Comparison of ENCODE assay signal across 8 cellular contexts in the genomic region with DNA sequence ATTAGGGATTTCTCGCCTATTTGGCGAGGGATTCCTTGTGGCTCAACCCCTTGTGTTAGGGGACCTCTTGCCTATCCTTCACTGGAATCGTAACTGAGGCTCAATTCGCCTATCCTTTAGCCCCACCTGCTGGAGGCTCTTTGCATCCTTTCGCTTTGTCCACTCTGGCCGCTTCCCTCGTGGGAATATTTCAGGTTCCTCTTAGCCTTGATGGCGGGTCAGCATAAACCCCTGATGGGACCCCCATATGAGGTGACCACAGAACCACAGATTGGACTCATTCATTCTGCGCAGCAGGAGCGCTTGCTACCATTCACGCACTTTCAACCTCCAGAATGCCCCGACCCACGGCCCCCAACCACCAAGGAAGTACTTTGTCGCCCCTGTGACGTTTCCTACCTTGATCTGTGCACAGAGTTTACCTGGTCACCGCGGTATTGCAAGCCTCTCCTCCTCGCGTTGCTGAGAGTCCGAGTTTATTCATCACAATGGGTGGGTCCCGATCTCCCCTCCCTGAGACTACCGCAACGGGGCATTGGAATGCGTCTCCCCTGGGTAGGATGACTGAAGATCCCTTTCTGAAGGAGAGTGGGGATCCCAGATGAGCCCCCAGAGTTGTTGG. TPM values are rescaled to one million over a fixed set of nuclear protein-coding genes. Genes with fewer than 3 reads are reported as not detected.
DNase-seq lines count a peak whose midpoint lies in the region; ATAC-seq and TF ChIP-seq lines count a peak whose summit lies in the region.

A gene (plus strand): TSS at position 425 of the 622 bp plus-strand sequence. CDS start 11,412 bp downstream, outside the sequence.

- no peaks in the 10 kb centered on the region for H3K36me3 Mint-ChIP-seq in activated naive CD4-positive, alpha-beta T cell treated with anti-CD3 and anti-CD28 coated beads, Interleukin-2, amount 50 U/mL, for 24 hours
- H3K36me3 Mint-ChIP-seq in type B pancreatic cell = no peaks in the 10 kb centered on the region

- H3K4me2 ChIP-seq in DND-41 (ENCODE audit: insufficient read depth, low read length) = peak within 1 kb of the TSS; percentile 93

- H2AFZ ChIP-seq in DND-41 (ENCODE audit: low read depth, low read length) = peak within 1 kb of the TSS; percentile 86

- H3K79me2 ChIP-seq in DND-41 (ENCODE audit: insufficient read depth, low read length) = no peaks in the 10 kb centered on the region

- H3K9ac ChIP-seq in DND-41 (ENCODE audit: low read depth, low read length) = peak within 1 kb of the TSS; percentile 41

- H3K27me3 ChIP-seq in DND-41 (ENCODE audit: insufficient read depth, low read length, poor library complexity) (peaks cover 27% of the 10 kb centered on the region), SJCRH30 (peaks cover 11% of the 10 kb centered on the region), cardiac muscle cell (no peaks in the 10 kb centered on the region)

- H3K4me1 ChIP-seq in DND-41 (ENCODE audit: insufficient read depth, low read length) (peaks cover 14% of the 10 kb centered on the region), SJCRH30 (no peaks in the 10 kb centered on the region), cardiac muscle cell (ENCODE audit: low read depth) (no peaks in the 10 kb centered on the region)

- H3K27ac ChIP-seq in DND-41 (ENCODE audit: low read length) (no peak within 1 kb of the TSS; the same call in 1 of the 2 replicates), SJCRH30 (no peak within 1 kb of the TSS), cardiac muscle cell (no peak within 1 kb of the TSS)

- H3K27ac Mint-ChIP-seq in activated naive CD4-positive, alpha-beta T cell treated with anti-CD3 and anti-CD28 coated beads, Interleukin-2, amount 50 U/mL, for 24 hours = no peak within 1 kb of the TSS
- peak within 1 kb of the TSS; percentile 77 for H3K27ac Mint-ChIP-seq in type B pancreatic cell

- H3K9me3 Mint-ChIP-seq in activated naive CD4-positive, alpha-beta T cell treated with anti-CD3 and anti-CD28 coated beads, Interleukin-2, amount 50 U/mL, for 24 hours = peaks cover 6% of the 10 kb centered on the region
- H3K9me3 Mint-ChIP-seq in type B pancreatic cell = peaks cover 6% of the 10 kb centered on the region

- peak within 1 kb of the TSS; percentile 90 for H3K4me3 Mint-ChIP-seq in activated naive CD4-positive, alpha-beta T cell treated with anti-CD3 and anti-CD28 coated beads, Interleukin-2, amount 50 U/mL, for 24 hours
- peak within 1 kb of the TSS; percentile 87 for H3K4me3 Mint-ChIP-seq in type B pancreatic cell

- H3K4me1 Mint-ChIP-seq in activated naive CD4-positive, alpha-beta T cell treated with anti-CD3 and anti-CD28 coated beads, Interleukin-2, amount 50 U/mL, for 24 hours = peaks cover 11% of the 10 kb centered on the region
- H3K4me1 Mint-ChIP-seq in type B pancreatic cell (ENCODE audit: unreplicated experiment) = peaks cover 10% of the 10 kb centered on the region

- DNase-seq in DND-41 (peak; percentile 67), HUDEP-2 (lab: John Stamatoyannopoulos, UW; ENCODE audit: unreplicated experiment in 76 of 76) (peak in 63 of 76 experiments; percentile 4 to 74 (median 44)), SJCRH30 (peak; percentile 54 to 82), cardiac muscle cell (ENCODE audit: low read depth in 1 of 2, low spot score in 1 of 2) (peak; percentile 81 to 82), pons (ENCODE audit: low spot score) (peak; percentile 84), type B pancreatic cell (ENCODE audit: extremely low spot score, unreplicated experiment) (no peak)

- TF ChIP-seq CTCF in DND-41 (IDR thresholded peaks at IDR 0.05; ENCODE audit: borderline replicate concordance, extremely low read depth, low read length, poor library complexity, severe bottlenecking) = peak; percentile 91
- TF ChIP-seq CTCF in cardiac muscle cell (IDR thresholded peaks at IDR 0.05; ENCODE audit: low read depth, low read length) = peak; percentile 85
- peak; percentile 90 for TF ChIP-seq CTCF in type B pancreatic cell (conservative IDR thresholded peaks at IDR 0.05)

- H3K9me3 ChIP-seq in DND-41 (ENCODE audit: insufficient read depth, low read length, severe bottlenecking) (no peaks in the 10 kb centered on the region), SJCRH30 (replicated peaks) (no peaks in the 10 kb centered on the region), cardiac muscle cell (ENCODE audit: low read depth) (no peaks in the 10 kb centered on the region)

- H3K36me3 ChIP-seq in DND-41 (ENCODE audit: insufficient read depth, low read length) = no peaks in the 10 kb centered on the region
- H3K36me3 ChIP-seq in SJCRH30 = no peaks in the 10 kb centered on the region
- H3K36me3 ChIP-seq in cardiac muscle cell = no peaks in the 10 kb centered on the region

- H3K27me3 Mint-ChIP-seq in activated naive CD4-positive, alpha-beta T cell treated with anti-CD3 and anti-CD28 coated beads, Interleukin-2, amount 50 U/mL, for 24 hours = peaks cover 2% of the 10 kb centered on the region
- H3K27me3 Mint-ChIP-seq in type B pancreatic cell = peaks cover 29% of the 10 kb centered on the region

- H3K4me3 ChIP-seq in DND-41 (ENCODE audit: low read depth in 1 of 2, low read length in 2 of 2) (peak within 1 kb of the TSS; percentile 11 to 60; a peak in 3 of 4 replicates), SJCRH30 (no peak within 1 kb of the TSS), cardiac muscle cell (peak within 1 kb of the TSS; percentile 16)

- peak; percentile 92 for ATAC-seq in DND-41 (ENCODE audit: insufficient read depth, low read depth)
- peak; percentile 96 for ATAC-seq in GM21447 (IDR thresholded peaks at IDR 0.05; ENCODE audit: unreplicated experiment)

- H4K20me1 ChIP-seq in DND-41 (ENCODE audit: insufficient read depth, low read length) = no peaks in the 10 kb centered on the region

RNA-seq across cellular contexts. Expression of the gene that starts here (rescaled TPM):
- not detected in 2 replicates for total RNA-seq in SJCRH30 (2014; rRNA removed; shearing (Covaris generic))
- not detected in 2 replicates for total RNA-seq in cardiac muscle cell
- polyA plus RNA-seq in cardiac muscle cell = not detected in 2 replicates
- total RNA-seq in type B pancreatic cell (ENCODE audit: low replicate concordance) = not detected in 2 replicates

Comparison
In these comparisons a context has a peak if more than half of its experiments do, and no peak if none do; other contexts are left out.
1. Peak in DNase-seq in SJCRH30; RNA of the gene not detected or under 1 TPM.
2. Peak in DNase-seq and H3K4me3 ChIP-seq in cardiac muscle cell; RNA of the gene not detected or under 1 TPM.